22 cellular contexts compared by ENCODE assay signal in genomic region chr1:30928171-30928570, GRCh38. TPM values are rescaled to one million over a fixed set of nuclear protein-coding genes. Genes with fewer than 3 reads are reported as not detected.
A peak's percentile ranks its signal among the peaks of the same experiment; 100 is the strongest.
DNase-seq lines count a peak whose midpoint lies in the region; ATAC-seq and TF ChIP-seq lines count a peak whose summit lies in the region.
"Had no signal": no experiment of that assay in that cellular context is flagged by ENCODE, and none has a peak within 500 bp of the region (broad histone marks: within the 10 kb centered on the region; RNA-seq: fewer than 3 reads in every experiment).

No MANE protein-coding gene starts in this region.

- POLR2A ChIA-PET in CD4-positive, alpha-beta T cell (lab: Charles Lee) = interaction anchor here (0.5 kb wide), 1 partner anchor 58 kb away, joined by 5 read pairs; no protein-coding TSS in a partner anchor

- H3K27me3 Mint-ChIP-seq in CD4-positive, alpha-beta T cell = no peaks in the 10 kb centered on the region

- no peaks in the 10 kb centered on the region for H3K9me3 Mint-ChIP-seq in CD4-positive, alpha-beta T cell
- H3K9me3 Mint-ChIP-seq: H9, HFFc6 had no signal

- H3K4me3 ChIP-seq in colonic mucosa (no peak overlapping the region), mucosa of rectum (ENCODE audit: low read length in 2 of 2) (no peak overlapping the region)
- H3K4me3 ChIP-seq: GM12878, PC-9 had no signal

- no peak for ATAC-seq in HG02588 (IDR thresholded peaks at IDR 0.05; ENCODE audit: unreplicated experiment)
- no peak for ATAC-seq in CD4-positive, alpha-beta T cell (ENCODE audit: poor library complexity)
- ATAC-seq: GM12878 had no signal

- CTCF ChIA-PET in CD4-positive, alpha-beta T cell (lab: Charles Lee) = interaction anchor here (1.2 to 2.1 kb wide), 3 partner anchors 9 to 209 kb away, joined by 3 to 10 read pairs (median 4); no protein-coding TSS in a partner anchor

- H3K4me1 ChIP-seq in colonic mucosa (peaks cover 3% of the 10 kb centered on the region), mucosa of rectum (ENCODE audit: control insufficient read depth in 2 of 2, insufficient read depth in 2 of 2, low read length in 2 of 2) (peaks cover 0 to 13% of the 10 kb centered on the region in 2 donors)
- H3K4me1 ChIP-seq: BE2C had no signal

- TF ChIP-seq CTCF in colonic mucosa (IDR thresholded peaks at IDR 0.05) = no peak
- no peak for TF ChIP-seq CTCF in CD4-positive, alpha-beta T cell (IDR thresholded peaks at IDR 0.05)

- H3K27me3 ChIP-seq in colonic mucosa (no peaks in the 10 kb centered on the region), mucosa of rectum (ENCODE audit: control insufficient read depth in 2 of 2, insufficient read depth in 2 of 2, low read length in 2 of 2) (no peaks in the 10 kb centered on the region)
- no peaks in the 10 kb centered on the region for H3K27me3 ChIP-seq in CD4-positive, alpha-beta T cell (ENCODE audit: control insufficient read depth, insufficient read depth, low read length)
- H3K27me3 ChIP-seq: BE2C had no signal

- peak overlapping the region; percentile 20 for H3K27ac ChIP-seq in colonic mucosa
- peak overlapping the region; percentile 1 to 58 for H3K27ac ChIP-seq in mucosa of rectum (ENCODE audit: low read depth in 2 of 2, low read length in 2 of 2)
- no peak overlapping the region for H3K27ac ChIP-seq in CD4-positive, alpha-beta T cell (ENCODE audit: low read depth, low read length)
- H3K27ac ChIP-seq: KMS-11, PC-9, RWPE1 had no signal

- H3K27ac Mint-ChIP-seq in CD4-positive, alpha-beta T cell = no peak overlapping the region
- H3K27ac Mint-ChIP-seq: H9, HFFc6 had no signal

- peaks cover 26% of the 10 kb centered on the region for H3K36me3 Mint-ChIP-seq in CD4-positive, alpha-beta T cell (ENCODE audit: low read depth)

- no peaks in the 10 kb centered on the region for H3K9me3 ChIP-seq in colonic mucosa
- H3K9me3 ChIP-seq in mucosa of rectum (ENCODE audit: control insufficient read depth in 2 of 2, low read length in 2 of 2) = no peaks in the 10 kb centered on the region
- no peaks in the 10 kb centered on the region for H3K9me3 ChIP-seq in CD4-positive, alpha-beta T cell (ENCODE audit: control insufficient read depth, low read length)
- H3K9me3 ChIP-seq: BE2C had no signal

- DNase-seq in COLO829 (ENCODE audit: low spot score) (peak; percentile 85), HT1080 (ENCODE audit: low read depth) (peak; percentile 33), colonic mucosa (no peak), NCI-H187 treated with DMSO at 0.1 percent for 48 hours (lab: John Stamatoyannopoulos, UW) (no peak)
- DNase-seq in CD4-positive, alpha-beta T cell = no peak
- DNase-seq: BE2C, COR-L47, DMS79, H9, HFFc6, IMR-90, NCI-H1105, NCI-H2081 treated with DMSO at 0.1 percent for 48 hours, NCI-H446, NCI-H69, PC-9, SHP77 treated with DMSO at 0.1 percent for 48 hours had no signal

- H3K36me3 ChIP-seq in colonic mucosa = no peaks in the 10 kb centered on the region
- H3K36me3 ChIP-seq in mucosa of rectum (ENCODE audit: control insufficient read depth in 2 of 2, insufficient read depth in 2 of 2, low read length in 2 of 2) = peaks cover 6 to 18% of the 10 kb centered on the region in 2 donors

- intact Hi-C loops in colonic mucosa (cut with DNase I) = no loop called here
- intact Hi-C loops in CD4-positive, alpha-beta T cell (cut with DNase I, micrococcal nuclease) = loop anchor here (5.0 to 10.0 kb wide), 2 partner anchors 211 to 1693 kb away; partner anchors contain the start of genes MECR (in 1 of the 2) and PTPRU (in 1 of the 2)

- H3K4me3 Mint-ChIP-seq in CD4-positive, alpha-beta T cell = no peak overlapping the region
- H3K4me3 Mint-ChIP-seq: H9, HFFc6 had no signal

- H3K9ac ChIP-seq in colonic mucosa (ENCODE audit: low read depth in 2 of 2, low read length in 2 of 2) (no peak overlapping the region), mucosa of rectum (ENCODE audit: low read depth in 1 of 2, low read length in 2 of 2) (no peak overlapping the region)
- H3K9ac ChIP-seq: KMS-11 had no signal

- H3K4me1 Mint-ChIP-seq in CD4-positive, alpha-beta T cell (ENCODE audit: low read depth) = no peaks in the 10 kb centered on the region

RNA-seq across cellular contexts. Expression of gene SDC3, which starts 19.6 kb away (rescaled TPM):
- 13.1 and 23.8 TPM in 2 replicates for total RNA-seq in HT1080 (2014; rRNA removed; shearing (Covaris generic))
- polyA plus RNA-seq in HT1080 (2015; cell fraction: cytosol; rRNA removed) = 23.5 and 26.4 TPM in 2 replicates
- polyA plus RNA-seq in HT1080 (2015; cell fraction: nucleus; rRNA removed) = 27.1 and 29.4 TPM in 2 replicates
- total RNA-seq in colonic mucosa = 10 to 100 TPM; 15.2 to 24.2 TPM
- total RNA-seq in CD4-positive, alpha-beta T cell = under 1 TPM in 1 of 2 experiments, not detected in 1; 0.14 TPM

Comparison
In these comparisons a context has a peak if more than half of its experiments do, and no peak if none do; other contexts are left out.
1. DNase-seq: peak in COLO829 (single experiment) and HT1080 (single experiment); none in colonic mucosa (single experiment), NCI-H187 treated with DMSO at 0.1 percent for 48 hours (single experiment) and CD4-positive, alpha-beta T cell (0 of 10).
2. RNA of gene SDC3, which starts 19.6 kb away (total RNA-seq): 15.2 to 24.2 TPM in colonic mucosa and 13.1 to 23.8 TPM in HT1080; 0.14 TPM in CD4-positive, alpha-beta T cell; every median in the first group is over 10 times any median in the second.